ENCODE assay signal across 19 cellular contexts in the genomic region with DNA sequence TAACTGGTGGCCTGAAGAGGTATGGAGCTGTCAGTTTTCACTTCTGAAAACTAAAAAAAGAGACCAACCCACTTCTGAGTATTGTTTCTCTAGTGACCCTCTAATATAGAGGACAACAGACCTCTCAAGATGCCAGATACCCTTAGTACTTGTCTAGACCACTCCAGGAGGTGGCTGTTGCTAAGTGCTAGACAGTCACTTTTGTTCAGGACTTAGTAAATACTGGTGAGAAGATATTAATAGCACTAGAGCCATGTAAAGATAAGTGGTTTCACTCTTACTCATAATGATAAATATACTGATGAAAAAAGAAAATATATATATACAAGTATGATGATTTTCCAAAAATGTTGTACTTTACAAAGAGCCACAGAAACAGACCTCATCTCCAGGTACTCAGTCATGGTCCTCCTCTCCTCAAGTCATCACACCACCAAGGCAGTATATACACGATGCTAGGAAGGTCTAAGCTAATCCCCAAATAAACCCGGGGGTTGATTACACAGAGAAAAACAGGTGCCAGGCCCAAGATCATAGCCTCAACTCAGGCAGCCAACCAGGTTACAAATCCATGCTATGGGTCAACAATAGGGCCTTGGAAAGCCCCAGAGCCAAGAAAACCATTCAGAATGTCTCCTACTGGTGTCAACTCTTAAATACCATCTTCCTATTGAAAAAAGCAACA.
DNase-seq lines count a peak whose midpoint lies in the region; ATAC-seq and TF ChIP-seq lines count a peak whose summit lies in the region.
"Had no signal": no experiment of that assay in that cellular context is flagged by ENCODE, and none has a peak within 500 bp of the region (broad histone marks: within the 10 kb centered on the region; RNA-seq: fewer than 3 reads in every experiment).

No MANE protein-coding gene starts in this region.

- H3K9me3 ChIP-seq in left lung (no peaks in the 10 kb centered on the region), transverse colon (no peaks in the 10 kb centered on the region)
- H3K9me3 ChIP-seq: psoas muscle had no signal

- in situ Hi-C loops in transverse colon (cut with MboI; ENCODE audit: low pct_ligation_motif_present in 1 of 4, low pct_unique_long_range_greater_than_20kb in 1 of 4, low sequenced_read_pairs in 3 of 4): no loop called here

- no peak for TF ChIP-seq POLR2A in transverse colon (IDR thresholded peaks at IDR 0.05)

- H3K36me3 ChIP-seq in left lung: no peaks in the 10 kb centered on the region
- H3K36me3 ChIP-seq in transverse colon: no peaks in the 10 kb centered on the region

- no peak overlapping the region for H3K27ac ChIP-seq in left lung
- no peak overlapping the region for H3K27ac ChIP-seq in transverse colon
- H3K27ac ChIP-seq: 22Rv1, psoas muscle had no signal

- ATAC-seq in GM21576 (IDR thresholded peaks at IDR 0.05; ENCODE audit: unreplicated experiment): peak; percentile 82
- peak; percentile 86 for ATAC-seq in HG03159 (IDR thresholded peaks at IDR 0.05; ENCODE audit: unreplicated experiment)
- peak; percentile 16 for ATAC-seq in left lung
- ATAC-seq: activated naive CD4-positive, alpha-beta T cell treated with anti-CD3 and anti-CD28 coated beads, Interleukin-2, amount 50 U/mL, for 72 hours; HCT116; psoas muscle; stimulated activated naive CD8-positive, alpha-beta T cell treated with anti-CD3 and anti-CD28 coated beads, Interleukin-15, amount 100 ng/mL, for 72 hours had no signal

- TF ChIP-seq CTCF in left lung (IDR thresholded peaks at IDR 0.05) (no peak), transverse colon (IDR thresholded peaks at IDR 0.05) (no peak)

- no peak for TF ChIP-seq EP300 in transverse colon (IDR thresholded peaks at IDR 0.05; ENCODE audit: low read depth)

- DNase-seq in NCI-H82 (lab: John Stamatoyannopoulos, UW): peak; percentile 2
- no peak for DNase-seq in NCI-H82 treated with DMSO at 0.1 percent for 48 hours (lab: John Stamatoyannopoulos, UW; ENCODE audit: unreplicated experiment)
- DNase-seq in left lung: no peak
- DNase-seq in transverse colon: no peak
- DNase-seq in mucosa of gallbladder (ENCODE audit: low spot score): no peak
- no peak for DNase-seq in islet precursor cell
- DNase-seq: activated CD4-positive, alpha-beta memory T cell treated with anti-CD3 and anti-CD28 coated beads, Interleukin-2, amount 10 ng/mL, durations not matched to agents 7 days and 5 days; COR-L47; KG1; NCI-H1930; OCI-M1; psoas muscle; stimulated activated CD4-positive, alpha-beta T cell treated with anti-CD3 and anti-CD28 coated beads, Interleukin-4, amount 100 ng/mL, for 24 hours; stimulated activated naive CD8-positive, alpha-beta T cell treated with anti-CD3 and anti-CD28 coated beads, Interleukin-15, amount 100 ng/mL, for 72 hours had no signal

- H3K27me3 ChIP-seq in left lung (no peaks in the 10 kb centered on the region), transverse colon (no peaks in the 10 kb centered on the region)

- 68% methylated on average over 2 of the region's 2 CpGs; no CpG with 5 or more reads in 1 of the 2 donors for WGBS in transverse colon (ENCODE audit: low coverage in 1 of 2), 2 donors

- no peaks in the 10 kb centered on the region for H3K4me1 ChIP-seq in left lung
- H3K4me1 ChIP-seq in transverse colon: no peaks in the 10 kb centered on the region
- H3K4me1 ChIP-seq: psoas muscle had no signal

- H3K4me3 ChIP-seq in left lung: no peak overlapping the region
- no peak overlapping the region for H3K4me3 ChIP-seq in transverse colon
- H3K4me3 ChIP-seq: psoas muscle had no signal

- intact Hi-C loops in left lung (cut with DNase I) (no loop called here), transverse colon (cut with DNase I; ENCODE audit: low total_unique reads) (no loop called here)

Comparison
In these comparisons a context has a peak if more than half of its experiments do, and no peak if none do; other contexts are left out.
1. ATAC-seq: peak in every context shown above with its lines; median percentile 86 in HG03159; 82 in GM21576; 16 in left lung.